ENCODE assay signal across 28 cellular contexts in genomic region chr11:1192741-1193325, GRCh38. TPM values are rescaled to one million over a fixed set of nuclear protein-coding genes. Genes with fewer than 3 reads are reported as not detected.
DNase-seq lines count a peak whose midpoint lies in the region; ATAC-seq and TF ChIP-seq lines count a peak whose summit lies in the region.
"Had no signal": no experiment of that assay in that cellular context is flagged by ENCODE, and none has a peak within 500 bp of the region (broad histone marks: within the 10 kb centered on the region; RNA-seq: fewer than 3 reads in every experiment).

No MANE protein-coding gene starts in this region.

- dilution Hi-C loops in mammary epithelial cell (cut with HindIII; ENCODE audit: low sequenced_read_pairs): no loop called here

- 94% methylated on average over 9 of the region's 17 CpGs for WGBS in suprapubic skin
- 81% methylated on average over 8 of the region's 17 CpGs for WGBS in mammary epithelial cell (ENCODE audit: low coverage, missing lambda C conversion rate)

- H4K20me1 ChIP-seq in mammary epithelial cell (ENCODE audit: insufficient read depth, low read length): no peaks in the 10 kb centered on the region

- no peak for TF ChIP-seq CTCF in Peyer's patch (IDR thresholded peaks at IDR 0.05)
- TF ChIP-seq CTCF in suprapubic skin (IDR thresholded peaks at IDR 0.05): no peak
- TF ChIP-seq CTCF in mammary epithelial cell (conservative IDR thresholded peaks at IDR 0.05 in 1 of 2, IDR thresholded peaks at IDR 0.05 in 1 of 2; ENCODE audit: extremely low read depth in 1 of 2, insufficient read depth in 1 of 2, low read depth in 1 of 2, low read length in 2 of 2): no peak

- no peaks in the 10 kb centered on the region for H3K27me3 Mint-ChIP-seq in activated naive CD8-positive, alpha-beta T cell treated with anti-CD3 and anti-CD28 coated beads, Interleukin-2, amount 10 ng/mL, durations not matched to agents 7 days and 5 days
- peaks cover 4% of the 10 kb centered on the region for H3K27me3 Mint-ChIP-seq in activated naive CD8-positive, alpha-beta T cell treated with anti-CD3 and anti-CD28 coated beads, Interleukin-2, amount 50 U/mL, for 24 hours
- H3K27me3 Mint-ChIP-seq: activated CD4-positive, alpha-beta T cell treated with anti-CD3 and anti-CD28 coated beads, Interleukin-2, amount 10 ng/mL, durations not matched to agents 24 days and 14 days had no signal

- no peak overlapping the region for H3K4me3 Mint-ChIP-seq in activated naive CD8-positive, alpha-beta T cell treated with anti-CD3 and anti-CD28 coated beads, Interleukin-2, amount 10 ng/mL, durations not matched to agents 7 days and 5 days
- no peak overlapping the region for H3K4me3 Mint-ChIP-seq in activated naive CD8-positive, alpha-beta T cell treated with anti-CD3 and anti-CD28 coated beads, Interleukin-2, amount 50 U/mL, for 24 hours
- H3K4me3 Mint-ChIP-seq: activated CD4-positive, alpha-beta T cell treated with anti-CD3 and anti-CD28 coated beads, Interleukin-2, amount 10 ng/mL, durations not matched to agents 24 days and 14 days; activated T-helper 1 cell treated with anti-CD3 and anti-CD28 coated beads, Interleukin-12 subunit alpha, Interleukin-12 subunit beta, Interleukin-2, Interleukin-4 antibody, amounts not matched to agents 30 ng/mL and 10 ng/mL and 1 ng/mL, durations not matched to agents 14 hours and 24 hours and 36 hours; naive B cell; stimulated activated memory B cell treated with anti-CD40 and anti-IgM and Interleukin-4, amounts not matched to agents 10 μg/mL and 1 μg/mL and 100 μg/mL, for 72 hours had no signal

- TF ChIP-seq POLR2A in Peyer's patch (IDR thresholded peaks at IDR 0.05) (no peak), suprapubic skin (IDR thresholded peaks at IDR 0.05) (no peak)

- H3K9me3 ChIP-seq in Peyer's patch (no peaks in the 10 kb centered on the region), suprapubic skin (no peaks in the 10 kb centered on the region), mammary epithelial cell (replicated peaks; ENCODE audit: insufficient read depth, low read length) (peaks cover 6% of the 10 kb centered on the region)
- H3K9me3 ChIP-seq: vagina had no signal

- H3K4me3 ChIP-seq in Peyer's patch (no peak overlapping the region), suprapubic skin (no peak overlapping the region), mammary epithelial cell (replicated peaks in 1 of 3; ENCODE audit: insufficient read depth in 1 of 3, low read depth in 2 of 3, low read length in 3 of 3) (no peak overlapping the region)
- H3K4me3 ChIP-seq: SK-N-MC, vagina had no signal

- H3K4me2 ChIP-seq in mammary epithelial cell (ENCODE audit: insufficient read depth, low read depth, low read length): no peak overlapping the region

- in situ Hi-C loops in mammary epithelial cell (cut with MboI; ENCODE audit: low sequenced_read_pairs in 2 of 2): no loop called here

- no peak for ATAC-seq in activated naive CD8-positive, alpha-beta T cell treated with anti-CD3 and anti-CD28 coated beads, Interleukin-2, amount 10 ng/mL, durations not matched to agents 7 days and 5 days (ENCODE audit: low read depth)
- ATAC-seq in activated naive CD8-positive, alpha-beta T cell treated with anti-CD3 and anti-CD28 coated beads, Interleukin-2, amount 50 U/mL, for 24 hours: no peak
- no peak for ATAC-seq in left lobe of liver
- ATAC-seq: stimulated activated memory B cell treated with anti-CD40 and anti-IgM and Interleukin-4, amounts not matched to agents 10 μg/mL and 1 μg/mL and 100 μg/mL, for 72 hours had no signal

- POLR2A ChIA-PET in activated naive CD8-positive, alpha-beta T cell treated with anti-CD3 and anti-CD28 coated beads, Interleukin-2, amount 10 ng/mL, durations not matched to agents 7 days and 5 days (lab: Charles Lee): no interaction called here

- no peaks in the 10 kb centered on the region for H3K9me3 Mint-ChIP-seq in activated naive CD8-positive, alpha-beta T cell treated with anti-CD3 and anti-CD28 coated beads, Interleukin-2, amount 10 ng/mL, durations not matched to agents 7 days and 5 days
- no peaks in the 10 kb centered on the region for H3K9me3 Mint-ChIP-seq in activated naive CD8-positive, alpha-beta T cell treated with anti-CD3 and anti-CD28 coated beads, Interleukin-2, amount 50 U/mL, for 24 hours
- H3K9me3 Mint-ChIP-seq: activated CD4-positive, alpha-beta T cell treated with anti-CD3 and anti-CD28 coated beads, Interleukin-2, amount 10 ng/mL, durations not matched to agents 24 days and 14 days; activated T-helper 1 cell treated with anti-CD3 and anti-CD28 coated beads, Interleukin-12 subunit alpha, Interleukin-12 subunit beta, Interleukin-2, Interleukin-4 antibody, amounts not matched to agents 30 ng/mL and 10 ng/mL and 1 ng/mL, durations not matched to agents 14 hours and 24 hours and 36 hours; stimulated activated memory B cell treated with anti-CD40 and anti-IgM and Interleukin-4, amounts not matched to agents 10 μg/mL and 1 μg/mL and 100 μg/mL, for 72 hours had no signal

- H3K27ac ChIP-seq in Peyer's patch: no peak overlapping the region
- no peak overlapping the region for H3K27ac ChIP-seq in suprapubic skin
- no peak overlapping the region for H3K27ac ChIP-seq in mammary epithelial cell (ENCODE audit: insufficient read depth, low read depth, low read length)
- H3K27ac ChIP-seq: SK-N-MC, vagina had no signal

- no peaks in the 10 kb centered on the region for H3K79me2 ChIP-seq in mammary epithelial cell (ENCODE audit: insufficient read depth, low read length)

- peak; percentile 12 for DNase-seq in activated naive CD8-positive, alpha-beta T cell treated with anti-CD3 and anti-CD28 coated beads, Interleukin-2, amount 10 ng/mL, durations not matched to agents 7 days and 5 days
- DNase-seq in activated naive CD8-positive, alpha-beta T cell treated with anti-CD3 and anti-CD28 coated beads, Interleukin-2, amount 50 U/mL, for 24 hours: no peak
- DNase-seq in Peyer's patch (peak in 2 of 3 donors; percentile 27 to 31), left lobe of liver (ENCODE audit: low spot score) (peak; percentile 29), suprapubic skin (ENCODE audit: low spot score in 2 of 2) (peak; percentile 38 to 72), DMS53 treated with DMSO at 0.1 percent for 48 hours (lab: John Stamatoyannopoulos, UW; ENCODE audit: unreplicated experiment) (no peak), EL (no peak), mammary epithelial cell (no peak)
- DNase-seq: activated CD4-positive, alpha-beta T cell treated with anti-CD3 and anti-CD28 coated beads, Interleukin-2, amount 10 ng/mL, durations not matched to agents 24 days and 14 days; C1 segment of cervical spinal cord; cortex of kidney; mesendoderm; naive B cell; NCI-H1048; NCI-H187 treated with DMSO at 0.1 percent for 48 hours; NCI-H748 treated with DMSO at 0.1 percent for 48 hours; nucleus accumbens; stimulated activated CD4-positive, alpha-beta T cell treated with anti-CD3 and anti-CD28 coated beads, Interleukin-4, amount 100 ng/mL, for 1 hour; T-helper 2 cell had no signal

- no peak for TF ChIP-seq EP300 in suprapubic skin (IDR thresholded peaks at IDR 0.05)

- BruUV-seq in mammary epithelial cell (replicated peaks; lab: Mats Ljungman, UMichigan): no TSS peak

- H2AFZ ChIP-seq in mammary epithelial cell (ENCODE audit: low read depth, low read length): no peak overlapping the region

- H3K36me3 Mint-ChIP-seq in activated naive CD8-positive, alpha-beta T cell treated with anti-CD3 and anti-CD28 coated beads, Interleukin-2, amount 10 ng/mL, durations not matched to agents 7 days and 5 days: no peaks in the 10 kb centered on the region
- H3K36me3 Mint-ChIP-seq in activated naive CD8-positive, alpha-beta T cell treated with anti-CD3 and anti-CD28 coated beads, Interleukin-2, amount 50 U/mL, for 24 hours (ENCODE audit: low read depth): no peaks in the 10 kb centered on the region
- H3K36me3 Mint-ChIP-seq: naive B cell; stimulated activated memory B cell treated with anti-CD40 and anti-IgM and Interleukin-4, amounts not matched to agents 10 μg/mL and 1 μg/mL and 100 μg/mL, for 72 hours had no signal

- H3K27ac Mint-ChIP-seq in activated naive CD8-positive, alpha-beta T cell treated with anti-CD3 and anti-CD28 coated beads, Interleukin-2, amount 10 ng/mL, durations not matched to agents 7 days and 5 days: no peak overlapping the region
- no peak overlapping the region for H3K27ac Mint-ChIP-seq in activated naive CD8-positive, alpha-beta T cell treated with anti-CD3 and anti-CD28 coated beads, Interleukin-2, amount 50 U/mL, for 24 hours
- H3K27ac Mint-ChIP-seq: activated CD4-positive, alpha-beta T cell treated with anti-CD3 and anti-CD28 coated beads, Interleukin-2, amount 10 ng/mL, durations not matched to agents 24 days and 14 days; activated T-helper 1 cell treated with anti-CD3 and anti-CD28 coated beads, Interleukin-12 subunit alpha, Interleukin-12 subunit beta, Interleukin-2, Interleukin-4 antibody, amounts not matched to agents 30 ng/mL and 10 ng/mL and 1 ng/mL, durations not matched to agents 14 hours and 24 hours and 36 hours; naive B cell; stimulated activated memory B cell treated with anti-CD40 and anti-IgM and Interleukin-4, amounts not matched to agents 10 μg/mL and 1 μg/mL and 100 μg/mL, for 72 hours had no signal

- H3K27me3 ChIP-seq in Peyer's patch (no peaks in the 10 kb centered on the region), suprapubic skin (peaks cover 51% of the 10 kb centered on the region), mammary epithelial cell (ENCODE audit: insufficient read depth, low read length) (no peaks in the 10 kb centered on the region)
- H3K27me3 ChIP-seq: vagina had no signal

- no peaks in the 10 kb centered on the region for H3K36me3 ChIP-seq in Peyer's patch
- H3K36me3 ChIP-seq in suprapubic skin: no peaks in the 10 kb centered on the region
- no peaks in the 10 kb centered on the region for H3K36me3 ChIP-seq in mammary epithelial cell (ENCODE audit: insufficient read depth, low read length)
- H3K36me3 ChIP-seq: vagina had no signal

- CTCF ChIA-PET in mammary epithelial cell (lab: Charles Lee; ENCODE audit: low non-redundant PET): no interaction called here

- H3K4me1 Mint-ChIP-seq in activated naive CD8-positive, alpha-beta T cell treated with anti-CD3 and anti-CD28 coated beads, Interleukin-2, amount 10 ng/mL, durations not matched to agents 7 days and 5 days: no peaks in the 10 kb centered on the region
- H3K4me1 Mint-ChIP-seq in activated naive CD8-positive, alpha-beta T cell treated with anti-CD3 and anti-CD28 coated beads, Interleukin-2, amount 50 U/mL, for 24 hours: no peaks in the 10 kb centered on the region
- H3K4me1 Mint-ChIP-seq: activated CD4-positive, alpha-beta T cell treated with anti-CD3 and anti-CD28 coated beads, Interleukin-2, amount 10 ng/mL, durations not matched to agents 24 days and 14 days; naive B cell; stimulated activated memory B cell treated with anti-CD40 and anti-IgM and Interleukin-4, amounts not matched to agents 10 μg/mL and 1 μg/mL and 100 μg/mL, for 72 hours had no signal

- intact Hi-C loops in mammary epithelial cell (cut with micrococcal nuclease): no loop called here

- H3K9ac ChIP-seq in mammary epithelial cell (ENCODE audit: insufficient read depth, low read length): no peak overlapping the region

- no peaks in the 10 kb centered on the region for H3K4me1 ChIP-seq in Peyer's patch
- no peaks in the 10 kb centered on the region for H3K4me1 ChIP-seq in suprapubic skin
- no peaks in the 10 kb centered on the region for H3K4me1 ChIP-seq in mammary epithelial cell (ENCODE audit: insufficient read depth, low read length)
- H3K4me1 ChIP-seq: vagina had no signal

RNA-seq across cellular contexts. Expression of gene MUC5B, which starts 30.0 kb away (rescaled TPM):
- not detected for total RNA-seq in activated naive CD8-positive, alpha-beta T cell treated with anti-CD3 and anti-CD28 coated beads, Interleukin-2, amount 10 ng/mL, durations not matched to agents 7 days and 5 days
- total RNA-seq in Peyer's patch (10 to 100 TPM in 2 of 4 donors, 1 to 10 TPM in 1, under 1 TPM in 1; 0.18 to 25.6 (median 10.5) TPM), left lobe of liver (4.1 TPM), suprapubic skin (under 1 TPM; 0.08 to 0.34 (median 0.13) TPM), mammary epithelial cell (under 1 TPM; 0.02 to 0.17 TPM)
- polyA plus RNA-seq in mammary epithelial cell: not detected
- not detected for polyA minus RNA-seq in mammary epithelial cell
- total RNA-seq: activated CD4-positive, alpha-beta T cell treated with anti-CD3 and anti-CD28 coated beads, Interleukin-2, amount 10 ng/mL, durations not matched to agents 24 days and 14 days; activated T-helper 1 cell treated with anti-CD3 and anti-CD28 coated beads, Interleukin-12 subunit alpha, Interleukin-12 subunit beta, Interleukin-2, Interleukin-4 antibody, amounts not matched to agents 30 ng/mL and 10 ng/mL and 1 ng/mL, durations not matched to agents 14 hours and 24 hours and 36 hours; bronchial epithelial cell; RPMI7951; temporal lobe had no signal
- polyA plus RNA-seq: AG04450, keratinocyte had no signal

RNA-seq across cellular contexts. Expression of gene MUC5AC, which starts 35.1 kb away (rescaled TPM):
- not detected for total RNA-seq in activated naive CD8-positive, alpha-beta T cell treated with anti-CD3 and anti-CD28 coated beads, Interleukin-2, amount 10 ng/mL, durations not matched to agents 7 days and 5 days
- total RNA-seq in Peyer's patch (not detected), left lobe of liver (0.03 TPM), suprapubic skin (not detected), mammary epithelial cell (not detected)
- polyA plus RNA-seq in mammary epithelial cell: under 0.01 TPM
- not detected for polyA minus RNA-seq in mammary epithelial cell
- total RNA-seq: activated CD4-positive, alpha-beta T cell treated with anti-CD3 and anti-CD28 coated beads, Interleukin-2, amount 10 ng/mL, durations not matched to agents 24 days and 14 days; activated T-helper 1 cell treated with anti-CD3 and anti-CD28 coated beads, Interleukin-12 subunit alpha, Interleukin-12 subunit beta, Interleukin-2, Interleukin-4 antibody, amounts not matched to agents 30 ng/mL and 10 ng/mL and 1 ng/mL, durations not matched to agents 14 hours and 24 hours and 36 hours; RPMI7951; vagina had no signal
- polyA plus RNA-seq: keratinocyte had no signal

Comparison
In these comparisons a context has a peak if more than half of its experiments do, and no peak if none do; other contexts are left out.
1. DNase-seq: peak in activated naive CD8-positive, alpha-beta T cell treated with anti-CD3 and anti-CD28 coated beads, Interleukin-2, amount 10 ng/mL, durations not matched to agents 7 days and 5 days (single experiment), Peyer's patch (2 of 3), left lobe of liver (single experiment) and suprapubic skin (2 of 2); none in activated naive CD8-positive, alpha-beta T cell treated with anti-CD3 and anti-CD28 coated beads, Interleukin-2, amount 50 U/mL, for 24 hours (single experiment), DMS53 treated with DMSO at 0.1 percent for 48 hours (single experiment), EL (single experiment) and mammary epithelial cell (single experiment).